24 cellular contexts compared by ENCODE assay signal in genomic region chr12:41635731-41636130, GRCh38.
A peak's percentile ranks its signal among the peaks of the same experiment; 100 is the strongest.
DNase-seq lines count a peak whose midpoint lies in the region; ATAC-seq, FAIRE-seq and TF ChIP-seq lines count a peak whose summit lies in the region.
"Had no signal": no experiment of that assay in that cellular context is flagged by ENCODE, and none has a peak within 500 bp of the region (broad histone marks: within the 10 kb centered on the region; RNA-seq: fewer than 3 reads in every experiment).

No MANE protein-coding gene starts in this region.

- peaks cover 8% of the 10 kb centered on the region for H3K36me3 Mint-ChIP-seq in brain
- no peaks in the 10 kb centered on the region for H3K36me3 Mint-ChIP-seq in stimulated activated memory B cell treated with anti-CD40 and anti-IgM and Interleukin-4, amounts not matched to agents 10 μg/mL and 1 μg/mL and 100 μg/mL, for 72 hours
- H3K36me3 Mint-ChIP-seq in activated T-cell treated with anti-CD3 and anti-CD28 coated beads, Interleukin-2, amount 50 U/mL, for 4 hours (ENCODE audit: insufficient read depth), result no peaks in the 10 kb centered on the region
- H3K36me3 Mint-ChIP-seq: CD14-positive monocyte; CD8-positive, alpha-beta memory T cell had no signal

- H3K27me3 Mint-ChIP-seq in brain, result no peaks in the 10 kb centered on the region
- H3K27me3 Mint-ChIP-seq in stimulated activated memory B cell treated with anti-CD40 and anti-IgM and Interleukin-4, amounts not matched to agents 10 μg/mL and 1 μg/mL and 100 μg/mL, for 72 hours, result no peaks in the 10 kb centered on the region
- no peaks in the 10 kb centered on the region for H3K27me3 Mint-ChIP-seq in activated T-cell treated with anti-CD3 and anti-CD28 coated beads, Interleukin-2, amount 50 U/mL, for 4 hours (ENCODE audit: low read depth)
- H3K27me3 Mint-ChIP-seq: CD4-positive, alpha-beta T cell; CD8-positive, alpha-beta memory T cell had no signal

- H3K36me3 ChIP-seq in HAP-1 (replicated peaks), result no peaks in the 10 kb centered on the region
- H3K36me3 ChIP-seq: BE2C; BLaER1 treated with 17β-estradiol and CSF1 and Interleukin-3, amounts not matched to agents 10 nM and 100 nM had no signal

- H3K4me3 ChIP-seq in HAP-1 (no peak overlapping the region), right cardiac atrium (ENCODE audit: low read length) (no peak overlapping the region)
- H3K4me3 ChIP-seq: A549; BLaER1 treated with 17β-estradiol and CSF1 and Interleukin-3, amounts not matched to agents 10 nM and 100 nM had no signal

- no peaks in the 10 kb centered on the region for H3K27me3 ChIP-seq in HAP-1 (ENCODE audit: low read depth)
- no peaks in the 10 kb centered on the region for H3K27me3 ChIP-seq in right cardiac atrium (ENCODE audit: control insufficient read depth, insufficient read depth)
- H3K27me3 ChIP-seq: BE2C; BLaER1 treated with 17β-estradiol and CSF1 and Interleukin-3, amounts not matched to agents 10 nM and 100 nM had no signal

- in situ Hi-C loops in HAP-1 (cut with MboI; ENCODE audit: low sequenced_read_pairs), result no loop called here

- H3K4me1 ChIP-seq in HAP-1 (peaks cover 7% of the 10 kb centered on the region), right cardiac atrium (ENCODE audit: control insufficient read depth, insufficient read depth, low read length) (no peaks in the 10 kb centered on the region)
- H3K4me1 ChIP-seq: A549; BE2C; BLaER1 treated with 17β-estradiol and CSF1 and Interleukin-3, amounts not matched to agents 10 nM and 100 nM had no signal

- H3K4me1 Mint-ChIP-seq in brain, result peaks cover 20% of the 10 kb centered on the region
- no peaks in the 10 kb centered on the region for H3K4me1 Mint-ChIP-seq in stimulated activated memory B cell treated with anti-CD40 and anti-IgM and Interleukin-4, amounts not matched to agents 10 μg/mL and 1 μg/mL and 100 μg/mL, for 72 hours
- no peaks in the 10 kb centered on the region for H3K4me1 Mint-ChIP-seq in activated T-cell treated with anti-CD3 and anti-CD28 coated beads, Interleukin-2, amount 50 U/mL, for 4 hours (ENCODE audit: low read depth)
- H3K4me1 Mint-ChIP-seq: CD14-positive monocyte; CD8-positive, alpha-beta memory T cell had no signal

- intact Hi-C loops in right cardiac atrium (cut with DNase I), result no loop called here

- TF ChIP-seq CTCF in D721Med (IDR thresholded peaks at IDR 0.05; ENCODE audit: insufficient read depth, missing control alignments), result no peak
- no peak for TF ChIP-seq CTCF in brain (conservative IDR thresholded peaks at IDR 0.05)

- H3K27ac ChIP-seq in right cardiac atrium (ENCODE audit: low read length), result no peak overlapping the region
- H3K27ac ChIP-seq: A549; BLaER1 treated with 17β-estradiol and CSF1 and Interleukin-3, amounts not matched to agents 10 nM and 100 nM had no signal

- no peak for DNase-seq in D721Med (ENCODE audit: insufficient read length, low spot score)
- peak; percentile 32 to 92 for DNase-seq in HAP-1 (ENCODE audit: low spot score in 2 of 2)
- no peak for DNase-seq in activated T-cell treated with anti-CD3 and anti-CD28 coated beads, Interleukin-2, amount 50 U/mL, for 4 hours
- DNase-seq in right cardiac atrium, result no peak
- no peak for DNase-seq in NK-92 (lab: John Stamatoyannopoulos, UW; ENCODE audit: unreplicated experiment)
- DNase-seq: 8988T; ACHN; AML-193; BE2C; CD4-positive, alpha-beta T cell; CD8-positive, alpha-beta memory T cell; DMS53; DMS79 treated with DMSO at 0.1 percent for 48 hours; GF-D8; GOT3; HCEC 1CT had no signal

- H3K27ac Mint-ChIP-seq in brain, result peak overlapping the region in 3 of 5 experiments; percentile 38 to 66 (median 48)
- H3K27ac Mint-ChIP-seq in stimulated activated memory B cell treated with anti-CD40 and anti-IgM and Interleukin-4, amounts not matched to agents 10 μg/mL and 1 μg/mL and 100 μg/mL, for 72 hours, result no peak overlapping the region
- H3K27ac Mint-ChIP-seq: CD14-positive monocyte; CD4-positive, alpha-beta T cell; CD8-positive, alpha-beta memory T cell had no signal

- peaks cover 20 to 31% (median 21%) of the 10 kb centered on the region in 5 experiments for H3K9me3 Mint-ChIP-seq in brain
- peaks cover 5% of the 10 kb centered on the region for H3K9me3 Mint-ChIP-seq in stimulated activated memory B cell treated with anti-CD40 and anti-IgM and Interleukin-4, amounts not matched to agents 10 μg/mL and 1 μg/mL and 100 μg/mL, for 72 hours
- peaks cover 10% of the 10 kb centered on the region for H3K9me3 Mint-ChIP-seq in activated T-cell treated with anti-CD3 and anti-CD28 coated beads, Interleukin-2, amount 50 U/mL, for 4 hours

- ATAC-seq in stimulated activated memory B cell treated with anti-CD40 and anti-IgM and Interleukin-4, amounts not matched to agents 10 μg/mL and 1 μg/mL and 100 μg/mL, for 72 hours, result peak; percentile 45
- ATAC-seq in activated T-cell treated with anti-CD3 and anti-CD28 coated beads, Interleukin-2, amount 50 U/mL, for 4 hours, result no peak
- no peak for ATAC-seq in right cardiac atrium
- ATAC-seq: A549 had no signal

- peaks cover 5% of the 10 kb centered on the region for H3K9me3 ChIP-seq in HAP-1
- H3K9me3 ChIP-seq in right cardiac atrium (ENCODE audit: control insufficient read depth, low read length), result no peaks in the 10 kb centered on the region
- H3K9me3 ChIP-seq: A549, BE2C had no signal

- FAIRE-seq in D721Med (lab: Jason Lieb, UNC), result peak; percentile 6
- FAIRE-seq: A549, GM12891, GM18507, H54 had no signal

- H3K4me3 Mint-ChIP-seq in brain, result peak overlapping the region in 1 of 5 experiments; percentile 5
- no peak overlapping the region for H3K4me3 Mint-ChIP-seq in stimulated activated memory B cell treated with anti-CD40 and anti-IgM and Interleukin-4, amounts not matched to agents 10 μg/mL and 1 μg/mL and 100 μg/mL, for 72 hours
- no peak overlapping the region for H3K4me3 Mint-ChIP-seq in activated T-cell treated with anti-CD3 and anti-CD28 coated beads, Interleukin-2, amount 50 U/mL, for 4 hours
- H3K4me3 Mint-ChIP-seq: CD14-positive monocyte; CD4-positive, alpha-beta T cell; CD8-positive, alpha-beta memory T cell had no signal

- 69% methylated on average over 4 of the region's 4 CpGs for WGBS in right cardiac atrium

Comparison
In these comparisons a context has a peak if more than half of its experiments do, and no peak if none do; other contexts are left out.
1. DNase-seq: peak in HAP-1 (2 of 2); none in D721Med (single experiment), activated T-cell treated with anti-CD3 and anti-CD28 coated beads, Interleukin-2, amount 50 U/mL, for 4 hours (single experiment), right cardiac atrium (0 of 3) and NK-92 (single experiment).